ENCODE assay signal across 10 cellular contexts in genomic region chr5:144028644-144029043, GRCh38.
A peak's percentile ranks its signal among the peaks of the same experiment; 100 is the strongest.
DNase-seq lines count a peak whose midpoint lies in the region; TF ChIP-seq lines count a peak whose summit lies in the region.
"Had no signal": no experiment of that assay in that cellular context is flagged by ENCODE, and none has a peak within 500 bp of the region (broad histone marks: within the 10 kb centered on the region; RNA-seq: fewer than 3 reads in every experiment).

No MANE protein-coding gene starts in this region.

- CTCF ChIA-PET in HEK293 (lab: Yijun Ruan, JAX) (interaction anchor here (0.9 kb wide), 1 partner anchor 34 kb away, joined by 5 read pairs; no protein-coding TSS in a partner anchor), RWPE1 (lab: Yijun Ruan, JAX) (interaction anchor here (0.6 to 0.7 kb wide), 2 partner anchors 35 to 795 kb away, joined by 3 to 4 read pairs; no protein-coding TSS in a partner anchor)

- H3K27me3 ChIP-seq in tibial artery, result no peaks in the 10 kb centered on the region
- H3K27me3 ChIP-seq: ascending aorta had no signal

- intact Hi-C loops in tibial artery (cut with DNase I; ENCODE audit: low total_unique reads), result no loop called here

- DNase-seq in NCI-H774 (lab: John Stamatoyannopoulos, UW) (peak; percentile 38), fibroblast of the conjunctiva (ENCODE audit: low read depth) (peak; percentile 28), skeletal muscle cell (ENCODE audit: low read depth) (peak; percentile 88), NCI-H1930 (lab: John Stamatoyannopoulos, UW) (no peak), tibial artery (no peak), RWPE1 (ENCODE audit: low spot score) (no peak), NK-92 (lab: John Stamatoyannopoulos, UW; ENCODE audit: unreplicated experiment) (no peak)
- DNase-seq: activated CD4-positive, alpha-beta T cell treated with anti-CD3 and anti-CD28 coated beads, Interleukin-2, amount 50 U/mL, for 48 hours had no signal

- TF ChIP-seq CTCF in HEK293 (tag by site-specific recombination; IDR thresholded peaks at IDR 0.05) (no peak), tibial artery (IDR thresholded peaks at IDR 0.05) (no peak), RWPE1 (conservative IDR thresholded peaks at IDR 0.05; ENCODE audit: low read depth) (no peak)

- POLR2A ChIA-PET in HEK293 (lab: Yijun Ruan, JAX) (interaction anchor here (0.7 to 1.1 kb wide), 2 partner anchors 161 to 1342 kb away, joined by 3 read pairs; no protein-coding TSS in a partner anchor), RWPE1 (lab: Yijun Ruan, JAX; ENCODE audit: low non-redundant PET) (no interaction called here)

- H3K36me3 ChIP-seq in HEK293 (ENCODE audit: control insufficient read depth in 2 of 2, insufficient read depth in 1 of 2, low read length in 2 of 2), result no peaks in the 10 kb centered on the region
- H3K36me3 ChIP-seq in tibial artery, result no peaks in the 10 kb centered on the region
- H3K36me3 ChIP-seq: ascending aorta had no signal

- H3K4me1 ChIP-seq in HEK293 (ENCODE audit: control insufficient read depth, insufficient read depth, low read length) (peaks cover 18% of the 10 kb centered on the region), tibial artery (peaks cover 0 to 30% (median 13%) of the 10 kb centered on the region in 4 donors)

- H3K9me3 ChIP-seq in HEK293 (ENCODE audit: control insufficient read depth, insufficient read depth, low read depth, low read length) (no peaks in the 10 kb centered on the region), tibial artery (no peaks in the 10 kb centered on the region)
- H3K9me3 ChIP-seq: ascending aorta had no signal

- no peak overlapping the region for H3K4me3 ChIP-seq in HEK293 (ENCODE audit: low read depth, low read length)
- H3K4me3 ChIP-seq in skeletal muscle cell (ENCODE audit: low read depth, low read length), result peak overlapping the region; percentile 8
- H3K4me3 ChIP-seq in tibial artery, result peak overlapping the region in 1 of 2 donors; percentile 4

- H3K27ac ChIP-seq in HEK293 (ENCODE audit: extremely low read depth, low read depth, low read length), result peak overlapping the region; percentile 67
- H3K27ac ChIP-seq in tibial artery, result peak overlapping the region in 1 of 2 donors; percentile 22
- H3K27ac ChIP-seq in RWPE1, result no peak overlapping the region
- H3K27ac ChIP-seq: ascending aorta had no signal

TF ChIP-seq in HEK293, 187 proteins besides CTCF, POLR2A, EP300 and RAD21 (continues in another document):
- no peak for TF ChIP-seq ZNF132 (tag by site-specific recombination; IDR thresholded peaks at IDR 0.05; ENCODE audit: borderline replicate concordance)
- no peak for TF ChIP-seq HOXA7 (CRISPR knock-in tag; IDR thresholded peaks at IDR 0.05; ENCODE audit: borderline replicate concordance)
- no peak for TF ChIP-seq ZNF548 (tag by site-specific recombination; IDR thresholded peaks at IDR 0.05)
- no peak for TF ChIP-seq ZNF585B (tag by site-specific recombination; IDR thresholded peaks at IDR 0.05)
- TF ChIP-seq ZBTB17 (tag by site-specific recombination; IDR thresholded peaks at IDR 0.05), result peak; percentile 97
- TF ChIP-seq ZNF138 (tag by site-specific recombination; IDR thresholded peaks at IDR 0.05; ENCODE audit: borderline replicate concordance), result no peak
- 0 out of 2 replicates have a peak, but pooled peaks have one; percentile 5 for TF ChIP-seq ZBTB20 (tag by site-specific recombination; IDR thresholded peaks at IDR 0.05)
- no peak for TF ChIP-seq ZBTB11 (tag by site-specific recombination; conservative IDR thresholded peaks at IDR 0.05; ENCODE audit: low read depth)
- TF ChIP-seq ZNF366 (tag by site-specific recombination; conservative IDR thresholded peaks at IDR 0.05), result no peak; the same call in 1 of the 2 replicates
- TF ChIP-seq ZNF426 (tag by site-specific recombination; IDR thresholded peaks at IDR 0.05), result no peak
- TF ChIP-seq ZNF660 (tag by site-specific recombination; IDR thresholded peaks at IDR 0.05), result peak; percentile 61; the same call in 1 of the 2 replicates
- TF ChIP-seq ZNF701 (tag by site-specific recombination; IDR thresholded peaks at IDR 0.05), result no peak
- TF ChIP-seq ZNF521 (tag by site-specific recombination; IDR thresholded peaks at IDR 0.05), result no peak
- no peak for TF ChIP-seq ZNF239 (tag by site-specific recombination; IDR thresholded peaks at IDR 0.05)
- no peak for TF ChIP-seq ZNF155 (tag by site-specific recombination; IDR thresholded peaks at IDR 0.05)
- no peak for TF ChIP-seq GLIS2 (tag by site-specific recombination; IDR thresholded peaks at IDR 0.05)
- TF ChIP-seq ZEB2 (tag by site-specific recombination; IDR thresholded peaks at IDR 0.05), result 0 out of 2 replicates have a peak, but pooled peaks have one; percentile 31
- TF ChIP-seq ZNF423 (tag by site-specific recombination; IDR thresholded peaks at IDR 0.05), result no peak
- no peak for TF ChIP-seq ZNF433 (tag by site-specific recombination; IDR thresholded peaks at IDR 0.05; ENCODE audit: low read depth)
- TF ChIP-seq ZNF350 (tag by site-specific recombination; IDR thresholded peaks at IDR 0.05), result no peak
- TF ChIP-seq ZSCAN16 (tag by site-specific recombination; IDR thresholded peaks at IDR 0.05), result no peak
- no peak for TF ChIP-seq ZFP41 (tag by site-specific recombination; IDR thresholded peaks at IDR 0.05; ENCODE audit: borderline replicate concordance)
- TF ChIP-seq WT1 (tag by site-specific recombination; IDR thresholded peaks at IDR 0.05), result no peak
- no peak for TF ChIP-seq ZNF747 (tag by site-specific recombination; IDR thresholded peaks at IDR 0.05)
- peak; percentile 68; the same call in 1 of the 2 replicates for TF ChIP-seq ZBTB44 (tag by site-specific recombination; IDR thresholded peaks at IDR 0.05)
- peak; percentile 46; the same call in 1 of the 2 replicates for TF ChIP-seq OSR2 (tag by site-specific recombination; IDR thresholded peaks at IDR 0.05)
- TF ChIP-seq ZNF121 (tag by site-specific recombination; IDR thresholded peaks at IDR 0.05), result no peak
- no peak for TF ChIP-seq ZNF146 (tag by site-specific recombination; IDR thresholded peaks at IDR 0.05)
- peak; percentile 53; the same call in 1 of the 2 replicates for TF ChIP-seq ZNF596 (tag by site-specific recombination; IDR thresholded peaks at IDR 0.05)
- TF ChIP-seq ZNF37A (tag by site-specific recombination; IDR thresholded peaks at IDR 0.05), result no peak

Comparison
In these comparisons a context has a peak if more than half of its experiments do, and no peak if none do; other contexts are left out.
1. DNase-seq: peak in NCI-H774 (single experiment), fibroblast of the conjunctiva (single experiment) and skeletal muscle cell (single experiment); none in NCI-H1930 (0 of 2), tibial artery (0 of 2), RWPE1 (single experiment) and NK-92 (single experiment).